Comparison of ENCODE assay signal across 23 cellular contexts in genomic region chr11:99773646-99774045, GRCh38.
DNase-seq lines count a peak whose midpoint lies in the region; ATAC-seq and TF ChIP-seq lines count a peak whose summit lies in the region.
"Had no signal": no experiment of that assay in that cellular context is flagged by ENCODE, and none has a peak within 500 bp of the region (broad histone marks: within the 10 kb centered on the region; RNA-seq: fewer than 3 reads in every experiment).

No MANE protein-coding gene starts in this region.

- H3K36me3 Mint-ChIP-seq in progenitor cell of endocrine pancreas (ENCODE audit: insufficient read depth) = no peaks in the 10 kb centered on the region
- H3K36me3 Mint-ChIP-seq: activated naive CD4-positive, alpha-beta T cell treated with anti-CD3 and anti-CD28 coated beads, Interleukin-2, amount 50 U/mL, for 72 hours; CD8-positive, alpha-beta T cell; WTC11 had no signal

- TF ChIP-seq CTCF in fibroblast of pulmonary artery (IDR thresholded peaks at IDR 0.05; ENCODE audit: low read length, missing control alignments) (no peak), progenitor cell of endocrine pancreas (IDR thresholded peaks at IDR 0.05; ENCODE audit: unreplicated experiment) (no peak)

- no peaks in the 10 kb centered on the region for H3K9me3 Mint-ChIP-seq in progenitor cell of endocrine pancreas (ENCODE audit: low read depth)
- H3K9me3 Mint-ChIP-seq: activated CD8-positive, alpha-beta T cell treated with anti-CD3 and anti-CD28 coated beads for 36 hours; WTC11 had no signal

- no peak overlapping the region for H3K4me3 ChIP-seq in fibroblast of pulmonary artery (replicated peaks; ENCODE audit: low read depth, low read length)
- H3K4me3 ChIP-seq: left ventricle myocardium inferior, ovary, skin epidermis had no signal

- no peak for ATAC-seq in HG02885 (IDR thresholded peaks at IDR 0.05; ENCODE audit: poor library complexity, unreplicated experiment)
- ATAC-seq: activated CD8-positive, alpha-beta T cell treated with anti-CD3 and anti-CD28 coated beads for 36 hours; activated naive CD4-positive, alpha-beta T cell treated with anti-CD3 and anti-CD28 coated beads, Interleukin-2, amount 50 U/mL, for 72 hours; activated T-cell treated with anti-CD3 and anti-CD28 coated beads, Interleukin-2, amount 50 U/mL, for 72 hours; CD8-positive, alpha-beta T cell; WTC11 had no signal

- H3K4me1 Mint-ChIP-seq in progenitor cell of endocrine pancreas (ENCODE audit: low read depth) = no peaks in the 10 kb centered on the region
- H3K4me1 Mint-ChIP-seq: WTC11 had no signal

- H3K4me3 Mint-ChIP-seq in progenitor cell of endocrine pancreas (ENCODE audit: low read depth) = no peak overlapping the region
- H3K4me3 Mint-ChIP-seq: activated CD8-positive, alpha-beta T cell treated with anti-CD3 and anti-CD28 coated beads for 36 hours; activated T-cell treated with anti-CD3 and anti-CD28 coated beads, Interleukin-2, amount 50 U/mL, for 72 hours; CD8-positive, alpha-beta T cell; WTC11 had no signal

- H3K27me3 Mint-ChIP-seq in progenitor cell of endocrine pancreas = no peaks in the 10 kb centered on the region
- H3K27me3 Mint-ChIP-seq: activated CD8-positive, alpha-beta T cell treated with anti-CD3 and anti-CD28 coated beads for 36 hours had no signal

- DNase-seq in H4 (ENCODE audit: low spot score) (peak; percentile 56), T1000 (lab: John Stamatoyannopoulos, UW) (peak; percentile 12), fibroblast of pulmonary artery (ENCODE audit: low read depth) (peak; percentile 27), non-pigmented ciliary epithelial cell (ENCODE audit: low read depth) (peak; percentile 14), progenitor cell of endocrine pancreas (ENCODE audit: low spot score, unreplicated experiment) (no peak), nucleus accumbens (lab: John Stamatoyannopoulos, UW) (no peak), NCI-H2171 (lab: John Stamatoyannopoulos, UW) (no peak)
- DNase-seq: activated CD8-positive, alpha-beta T cell treated with anti-CD3 and anti-CD28 coated beads for 36 hours; activated T-cell treated with anti-CD3 and anti-CD28 coated beads, Interleukin-2, amount 50 U/mL, for 72 hours; CD8-positive, alpha-beta T cell; central memory CD4-positive, alpha-beta T cell; effector CD8-positive, alpha-beta T cell; GOT3; left ventricle myocardium inferior; NCI-H2081; NCI-H526 treated with DMSO at 0.1 percent for 48 hours; ovary; SHP77 treated with DMSO at 0.1 percent for 48 hours; stimulated activated CD4-positive, alpha-beta T cell treated with anti-CD3 and anti-CD28 coated beads, Interleukin-4, amount 100 ng/mL, for 4 hours had no signal

- H3K27ac Mint-ChIP-seq in progenitor cell of endocrine pancreas = no peak overlapping the region
- H3K27ac Mint-ChIP-seq: activated CD8-positive, alpha-beta T cell treated with anti-CD3 and anti-CD28 coated beads for 36 hours; activated naive CD4-positive, alpha-beta T cell treated with anti-CD3 and anti-CD28 coated beads, Interleukin-2, amount 50 U/mL, for 72 hours; activated T-cell treated with anti-CD3 and anti-CD28 coated beads, Interleukin-2, amount 50 U/mL, for 72 hours; CD8-positive, alpha-beta T cell; WTC11 had no signal

Comparison
In these comparisons a context has a peak if more than half of its experiments do, and no peak if none do; other contexts are left out.
1. DNase-seq: peak in H4 (single experiment), T1000 (single experiment), fibroblast of pulmonary artery (single experiment) and non-pigmented ciliary epithelial cell (single experiment); none in progenitor cell of endocrine pancreas (single experiment), nucleus accumbens (0 of 56) and NCI-H2171 (single experiment).